In genomic region chr6:144036064-144036873, GRCh38 we compare ENCODE assay signal across 8 cellular contexts. TPM values are rescaled to one million over a fixed set of nuclear protein-coding genes. Genes with fewer than 3 reads are reported as not detected.
DNase-seq lines count a peak whose midpoint lies in the region; ATAC-seq and TF ChIP-seq lines count a peak whose summit lies in the region.

No MANE protein-coding gene starts in this region.

- peak overlapping the region; percentile 58 for H3K4me3 ChIP-seq in choroid plexus epithelial cell (ENCODE audit: low read depth, low read length)

- no peak overlapping the region for H3K27ac Mint-ChIP-seq in memory B cell

- peak; percentile 2 for DNase-seq in G401 (ENCODE audit: low spot score)
- peak; percentile 68 to 73 for DNase-seq in Kasumi-1 (lab: John Stamatoyannopoulos, UW)
- DNase-seq in choroid plexus epithelial cell (ENCODE audit: low read depth), result peak; percentile 57
- DNase-seq in memory B cell (ENCODE audit: low spot score in 2 of 2), result no peak
- no peak for DNase-seq in ureter (ENCODE audit: low spot score)
- DNase-seq in foreskin melanocyte, result no peak
- no peak for DNase-seq in NCI-H2029 (lab: John Stamatoyannopoulos, UW)

- H3K36me3 Mint-ChIP-seq in memory B cell, result peaks cover 4% of the 10 kb centered on the region

- ATAC-seq in GM21528 (IDR thresholded peaks at IDR 0.05; ENCODE audit: low FRiP score, unreplicated experiment) (peak; percentile 73), memory B cell (ENCODE audit: low read depth) (peak; percentile 22)

- peaks cover 6% of the 10 kb centered on the region for H3K4me1 Mint-ChIP-seq in memory B cell

- H3K4me3 Mint-ChIP-seq in memory B cell, result peak overlapping the region; percentile 22

- no peaks in the 10 kb centered on the region for H3K27me3 Mint-ChIP-seq in memory B cell

- in situ Hi-C loops in G401 (cut with HindIII; ENCODE audit: low sequenced_read_pairs), result no loop called here

- peaks cover 2% of the 10 kb centered on the region for H3K9me3 Mint-ChIP-seq in memory B cell

- no peak for TF ChIP-seq CTCF in choroid plexus epithelial cell (conservative IDR thresholded peaks at IDR 0.05; ENCODE audit: low read depth, low read length)

RNA-seq across cellular contexts. Expression of gene PLAGL1, which starts 28.2 kb away (rescaled TPM):
- 5.5 and 9.9 TPM in 2 replicates for total RNA-seq in G401 (2014; rRNA removed; shearing (Covaris generic))
- 57.3 TPM for total RNA-seq in ureter

RNA-seq across cellular contexts. Expression of gene SF3B5, which starts 59.1 kb away (rescaled TPM):
- 100 and 214 TPM in 2 replicates for total RNA-seq in G401 (2014; rRNA removed; shearing (Covaris generic))
- total RNA-seq in ureter, result 110 TPM

Comparison
In these comparisons a context has a peak if more than half of its experiments do, and no peak if none do; other contexts are left out.
1. DNase-seq: peak in G401 (single experiment), Kasumi-1 (2 of 2) and choroid plexus epithelial cell (single experiment); none in memory B cell (0 of 2), ureter (single experiment), foreskin melanocyte (single experiment) and NCI-H2029 (single experiment).